Comparison of ENCODE assay signal across 8 cellular contexts in genomic region chr4:169823685-169824084, GRCh38.
A peak's percentile ranks its signal among the peaks of the same experiment; 100 is the strongest.
DNase-seq lines count a peak whose midpoint lies in the region; ATAC-seq and TF ChIP-seq lines count a peak whose summit lies in the region.

No MANE protein-coding gene starts in this region.

- H3K4me3 Mint-ChIP-seq in progenitor cell of endocrine pancreas (ENCODE audit: low read depth): no peak overlapping the region

- TF ChIP-seq CTCF in progenitor cell of endocrine pancreas (IDR thresholded peaks at IDR 0.05; ENCODE audit: unreplicated experiment): no peak

- ATAC-seq in HG02973 (IDR thresholded peaks at IDR 0.05; ENCODE audit: unreplicated experiment): no peak

- no peaks in the 10 kb centered on the region for H3K36me3 Mint-ChIP-seq in progenitor cell of endocrine pancreas (ENCODE audit: insufficient read depth)

- H3K4me1 Mint-ChIP-seq in progenitor cell of endocrine pancreas (ENCODE audit: low read depth): no peaks in the 10 kb centered on the region

- peaks cover 5% of the 10 kb centered on the region for H3K9me3 Mint-ChIP-seq in progenitor cell of endocrine pancreas (ENCODE audit: low read depth)

- H3K27me3 Mint-ChIP-seq in progenitor cell of endocrine pancreas: peaks cover under 1% of the 10 kb centered on the region

- peak; percentile 21 for DNase-seq in H4 (ENCODE audit: low spot score)
- peak; percentile 11 for DNase-seq in OCI-M2 (lab: John Stamatoyannopoulos, UW; ENCODE audit: unreplicated experiment)
- DNase-seq in epidermal melanocyte (ENCODE audit: insufficient read length, low spot score): peak; percentile 59
- DNase-seq in progenitor cell of endocrine pancreas (ENCODE audit: low spot score, unreplicated experiment): peak; percentile 66
- no peak for DNase-seq in NCI-H526 treated with DMSO at 0.1 percent for 48 hours (lab: John Stamatoyannopoulos, UW)
- no peak for DNase-seq in NCI-H1417 treated with DMSO at 0.1 percent for 48 hours (lab: John Stamatoyannopoulos, UW)
- no peak for DNase-seq in GM19240 (ENCODE audit: insufficient read length, low spot score)

- no peak overlapping the region for H3K27ac Mint-ChIP-seq in progenitor cell of endocrine pancreas

Comparison
In these comparisons a context has a peak if more than half of its experiments do, and no peak if none do; other contexts are left out.
1. DNase-seq: peak in H4 (single experiment), OCI-M2 (single experiment), epidermal melanocyte (single experiment) and progenitor cell of endocrine pancreas (single experiment); none in NCI-H526 treated with DMSO at 0.1 percent for 48 hours (single experiment), NCI-H1417 treated with DMSO at 0.1 percent for 48 hours (single experiment) and GM19240 (single experiment).